Comparison of ENCODE assay signal across 1 cellular context in genomic region chr11:2393111-2393868, GRCh38.
TF ChIP-seq lines count a peak whose summit lies in the region.

No MANE protein-coding gene starts in this region.

TF ChIP-seq in GM12878, 131 proteins besides CTCF, POLR2A, EP300 and RAD21:
- TF ChIP-seq EGR1 (IDR thresholded peaks at IDR 0.05; ENCODE audit: borderline replicate concordance in 1 of 2, low read depth in 2 of 2, low read length in 2 of 2), result 0 out of 3 replicates have a peak, but pooled peaks of 1 of the 2 experiments have one; percentile 1
- 0 out of 2 replicates have a peak, but pooled peaks have one; percentile 17 for TF ChIP-seq TAF1 (IDR thresholded peaks at IDR 0.05; ENCODE audit: borderline replicate concordance, low read depth, low read length)
- no peak for TF ChIP-seq SREBF1 (IDR thresholded peaks at IDR 0.05; ENCODE audit: low read length)
- TF ChIP-seq TCF3 (IDR thresholded peaks at IDR 0.05; ENCODE audit: borderline replicate concordance, insufficient read depth, low read depth, low read length), result 0 out of 2 replicates have a peak, but pooled peaks have one; percentile 10
- peak in 1 of 2 experiments; percentile 53; a peak in 1 of 4 replicates for TF ChIP-seq SRF (IDR thresholded peaks at IDR 0.05; ENCODE audit: low read depth in 2 of 2, low read length in 2 of 2)
- TF ChIP-seq ZBTB4 (CRISPR knock-in tag; IDR thresholded peaks at IDR 0.05), result no peak
